In genomic region chr9:27440888-27441740, GRCh38 we compare ENCODE assay signal across 1 cellular context.
TF ChIP-seq lines count a peak whose summit lies in the region.

No MANE protein-coding gene starts in this region.

TF ChIP-seq in K562, 482 proteins besides CTCF, POLR2A, EP300 and RAD21 (continued from another document):
- peak; percentile 87 for TF ChIP-seq ZBTB5 (IDR thresholded peaks at IDR 0.05)
